Comparison of ENCODE assay signal across 24 cellular contexts in genomic region chr17:30084773-30085172, GRCh38.
"Had no signal": no experiment of that assay in that cellular context is flagged by ENCODE, and none has a peak within 500 bp of the region (broad histone marks: within the 10 kb centered on the region; RNA-seq: fewer than 3 reads in every experiment).

No MANE protein-coding gene starts in this region.

- H3K36me3 ChIP-seq: cardiac muscle cell, gastroesophageal sphincter, neural progenitor cell, vagina had no signal

- H3K27ac ChIP-seq: cardiac muscle cell, gastroesophageal sphincter, neural progenitor cell, testis, vagina, VCaP had no signal

- H3K4me1 ChIP-seq: gastroesophageal sphincter, neural progenitor cell, testis, vagina had no signal

- ATAC-seq: activated CD4-positive, CD25-positive, alpha-beta regulatory T cell treated with anti-CD3 and anti-CD28 coated beads, Interleukin-2, amount 50 U/mL, for 24 hours; activated CD8-positive, alpha-beta memory T cell treated with anti-CD3 and anti-CD28 coated beads, Interleukin-2, amount 10 ng/mL, durations not matched to agents 7 days and 5 days; activated CD8-positive, alpha-beta T cell treated with anti-CD3 and anti-CD28 coated beads for 36 hours; gastroesophageal sphincter; left cardiac atrium; naive thymus-derived CD4-positive, alpha-beta T cell; stimulated activated naive B cell treated with anti-CD40 and anti-IgM and Interleukin-4, amounts not matched to agents 10 μg/mL and 1 μg/mL and 100 μg/mL, for 72 hours had no signal

- H3K27me3 ChIP-seq: testis, vagina had no signal

- H3K4me3 ChIP-seq: cardiac muscle cell, gastroesophageal sphincter, lung, neural progenitor cell, testis, vagina had no signal

- DNase-seq: activated CD4-positive, alpha-beta T cell treated with anti-CD3 and anti-CD28 coated beads, Interleukin-2, amount 10 ng/mL, durations not matched to agents 7 days and 5 days; activated CD8-positive, alpha-beta memory T cell treated with anti-CD3 and anti-CD28 coated beads, Interleukin-2, amount 10 ng/mL, durations not matched to agents 7 days and 5 days; activated CD8-positive, alpha-beta T cell treated with anti-CD3 and anti-CD28 coated beads for 36 hours; activated effector memory CD4-positive, alpha-beta T cell treated with anti-CD3 and anti-CD28 coated beads, Interleukin-2, amount 50 U/mL, for 16 hours; activated naive CD4-positive, alpha-beta T cell treated with anti-CD3 and anti-CD28 coated beads, Interleukin-2, amount 10 ng/mL, durations not matched to agents 7 days and 5 days; activated T-cell treated with anti-CD3 and anti-CD28 coated beads for 4 hours; amygdala; cortex of kidney; endodermal cell; head of caudate nucleus; hypothalamus; left cardiac atrium; naive thymus-derived CD4-positive, alpha-beta T cell; stimulated activated CD4-positive, alpha-beta T cell treated with anti-CD3 and anti-CD28 coated beads, Interleukin-2, amount 100 ng/mL, for 48 hours; stimulated activated CD8-positive, alpha-beta memory T cell treated with anti-CD3 and anti-CD28 coated beads, Interleukin-4, amount 100 ng/mL, for 48 hours; stimulated activated naive B cell treated with anti-CD40 and anti-IgM and Interleukin-4, amounts not matched to agents 10 μg/mL and 1 μg/mL and 100 μg/mL, for 72 hours; testis had no signal

- H3K9me3 ChIP-seq: gastroesophageal sphincter, testis, vagina had no signal
